Comparison of ENCODE assay signal across 1 cellular context in genomic region chr6:143049611-143050010, GRCh38.
TF ChIP-seq lines count a peak whose summit lies in the region.

No MANE protein-coding gene starts in this region.

TF ChIP-seq in HepG2, 621 proteins besides CTCF, POLR2A, EP300 and RAD21:
- TF ChIP-seq, protein P1, sequence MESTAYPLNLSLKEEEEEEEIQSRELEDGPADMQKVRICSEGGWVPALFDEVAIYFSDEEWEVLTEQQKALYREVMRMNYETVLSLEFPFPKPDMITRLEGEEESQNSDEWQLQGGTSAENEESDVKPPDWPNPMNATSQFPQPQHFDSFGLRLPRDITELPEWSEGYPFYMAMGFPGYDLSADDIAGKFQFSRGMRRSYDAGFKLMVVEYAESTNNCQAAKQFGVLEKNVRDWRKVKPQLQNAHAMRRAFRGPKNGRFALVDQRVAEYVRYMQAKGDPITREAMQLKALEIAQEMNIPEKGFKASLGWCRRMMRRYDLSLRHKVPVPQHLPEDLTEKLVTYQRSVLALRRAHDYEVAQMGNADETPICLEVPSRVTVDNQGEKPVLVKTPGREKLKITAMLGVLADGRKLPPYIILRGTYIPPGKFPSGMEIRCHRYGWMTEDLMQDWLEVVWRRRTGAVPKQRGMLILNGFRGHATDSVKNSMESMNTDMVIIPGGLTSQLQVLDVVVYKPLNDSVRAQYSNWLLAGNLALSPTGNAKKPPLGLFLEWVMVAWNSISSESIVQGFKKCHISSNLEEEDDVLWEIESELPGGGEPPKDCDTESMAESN (CRISPR knock-in tag; conservative IDR thresholded peaks at IDR 0.05) = no peak
- no peak for TF ChIP-seq REPIN1 (CRISPR knock-in tag; IDR thresholded peaks at IDR 0.05; ENCODE audit: borderline replicate concordance, low read depth)
- TF ChIP-seq, protein P2, sequence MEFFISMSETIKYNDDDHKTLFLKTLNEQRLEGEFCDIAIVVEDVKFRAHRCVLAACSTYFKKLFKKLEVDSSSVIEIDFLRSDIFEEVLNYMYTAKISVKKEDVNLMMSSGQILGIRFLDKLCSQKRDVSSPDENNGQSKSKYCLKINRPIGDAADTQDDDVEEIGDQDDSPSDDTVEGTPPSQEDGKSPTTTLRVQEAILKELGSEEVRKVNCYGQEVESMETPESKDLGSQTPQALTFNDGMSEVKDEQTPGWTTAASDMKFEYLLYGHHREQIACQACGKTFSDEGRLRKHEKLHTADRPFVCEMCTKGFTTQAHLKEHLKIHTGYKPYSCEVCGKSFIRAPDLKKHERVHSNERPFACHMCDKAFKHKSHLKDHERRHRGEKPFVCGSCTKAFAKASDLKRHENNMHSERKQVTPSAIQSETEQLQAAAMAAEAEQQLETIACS (CRISPR knock-in tag; IDR thresholded peaks at IDR 0.05) = no peak
- TF ChIP-seq POLR2G (IDR thresholded peaks at IDR 0.05; ENCODE audit: low read depth, low read length) = 0 out of 2 replicates have a peak, but pooled peaks have one; percentile 11
- no peak for TF ChIP-seq ZBTB37 (CRISPR knock-in tag; IDR thresholded peaks at IDR 0.05)
- no peak for TF ChIP-seq ZNF780A (CRISPR knock-in tag; IDR thresholded peaks at IDR 0.05)
- no peak for TF ChIP-seq PAX8 (CRISPR knock-in tag; IDR thresholded peaks at IDR 0.05; ENCODE audit: borderline replicate concordance)
- no peak for TF ChIP-seq ZNF543 (CRISPR knock-in tag; IDR thresholded peaks at IDR 0.05)
- TF ChIP-seq, protein P3, sequence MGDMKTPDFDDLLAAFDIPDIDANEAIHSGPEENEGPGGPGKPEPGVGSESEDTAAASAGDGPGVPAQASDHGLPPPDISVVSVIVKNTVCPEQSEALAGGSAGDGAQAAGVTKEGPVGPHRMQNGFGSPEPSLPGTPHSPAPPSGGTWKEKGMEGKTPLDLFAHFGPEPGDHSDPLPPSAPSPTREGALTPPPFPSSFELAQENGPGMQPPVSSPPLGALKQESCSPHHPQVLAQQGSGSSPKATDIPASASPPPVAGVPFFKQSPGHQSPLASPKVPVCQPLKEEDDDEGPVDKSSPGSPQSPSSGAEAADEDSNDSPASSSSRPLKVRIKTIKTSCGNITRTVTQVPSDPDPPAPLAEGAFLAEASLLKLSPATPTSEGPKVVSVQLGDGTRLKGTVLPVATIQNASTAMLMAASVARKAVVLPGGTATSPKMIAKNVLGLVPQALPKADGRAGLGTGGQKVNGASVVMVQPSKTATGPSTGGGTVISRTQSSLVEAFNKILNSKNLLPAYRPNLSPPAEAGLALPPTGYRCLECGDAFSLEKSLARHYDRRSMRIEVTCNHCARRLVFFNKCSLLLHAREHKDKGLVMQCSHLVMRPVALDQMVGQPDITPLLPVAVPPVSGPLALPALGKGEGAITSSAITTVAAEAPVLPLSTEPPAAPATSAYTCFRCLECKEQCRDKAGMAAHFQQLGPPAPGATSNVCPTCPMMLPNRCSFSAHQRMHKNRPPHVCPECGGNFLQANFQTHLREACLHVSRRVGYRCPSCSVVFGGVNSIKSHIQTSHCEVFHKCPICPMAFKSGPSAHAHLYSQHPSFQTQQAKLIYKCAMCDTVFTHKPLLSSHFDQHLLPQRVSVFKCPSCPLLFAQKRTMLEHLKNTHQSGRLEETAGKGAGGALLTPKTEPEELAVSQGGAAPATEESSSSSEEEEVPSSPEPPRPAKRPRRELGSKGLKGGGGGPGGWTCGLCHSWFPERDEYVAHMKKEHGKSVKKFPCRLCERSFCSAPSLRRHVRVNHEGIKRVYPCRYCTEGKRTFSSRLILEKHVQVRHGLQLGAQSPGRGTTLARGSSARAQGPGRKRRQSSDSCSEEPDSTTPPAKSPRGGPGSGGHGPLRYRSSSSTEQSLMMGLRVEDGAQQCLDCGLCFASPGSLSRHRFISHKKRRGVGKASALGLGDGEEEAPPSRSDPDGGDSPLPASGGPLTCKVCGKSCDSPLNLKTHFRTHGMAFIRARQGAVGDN (CRISPR knock-in tag; IDR thresholded peaks at IDR 0.05) = 0 out of 2 replicates have a peak, but pooled peaks have one; percentile 28
- TF ChIP-seq ZNF766 (CRISPR knock-in tag; IDR thresholded peaks at IDR 0.05; ENCODE audit: borderline replicate concordance) = no peak
- peak; percentile 82 for TF ChIP-seq AGO2 (optimal IDR thresholded peaks at IDR 0.05; ENCODE audit: low read depth, low read length)
- TF ChIP-seq ZNF616 (CRISPR knock-in tag; IDR thresholded peaks at IDR 0.05; ENCODE audit: low read depth) = no peak
- no peak for TF ChIP-seq REXO4 (CRISPR knock-in tag; IDR thresholded peaks at IDR 0.05; ENCODE audit: borderline replicate concordance)
